ENCODE assay signal across 27 cellular contexts in the genomic region with DNA sequence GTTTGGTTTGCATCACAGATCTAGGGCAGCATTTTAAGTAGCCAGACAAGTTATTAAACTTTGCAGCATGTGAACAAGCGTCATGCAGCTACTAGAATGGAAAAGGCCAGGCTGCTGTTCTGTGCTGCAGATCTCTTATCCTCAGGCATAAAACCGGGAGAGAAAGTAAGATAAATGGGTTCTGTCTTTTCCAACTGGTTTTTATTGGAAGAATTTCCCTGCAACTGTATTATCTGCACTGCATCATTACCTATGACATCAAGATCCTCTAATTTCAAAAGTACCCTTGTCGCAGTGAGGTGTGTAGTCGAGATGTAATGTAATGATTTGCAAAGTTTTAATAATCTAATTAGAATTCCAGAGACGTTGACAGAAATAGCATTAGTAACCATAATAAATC.
"Had no signal": no experiment of that assay in that cellular context is flagged by ENCODE, and none has a peak within 500 bp of the region (broad histone marks: within the 10 kb centered on the region; RNA-seq: fewer than 3 reads in every experiment).

No MANE protein-coding gene starts in this region.

- H3K4me3 Mint-ChIP-seq: mesothelial cell of epicardium; naive B cell; natural killer cell; stimulated activated memory B cell treated with anti-CD40 and anti-IgM and Interleukin-4, amounts not matched to agents 10 μg/mL and 1 μg/mL and 100 μg/mL, for 72 hours; stimulated activated naive CD8-positive, alpha-beta T cell treated with anti-CD3 and anti-CD28 coated beads, Interleukin-15, amount 100 ng/mL, for 72 hours; type B pancreatic cell had no signal

- H3K36me3 ChIP-seq: left lung, pancreas, prostate gland, right lobe of liver, tibial nerve, uterus had no signal

- H3K36me3 Mint-ChIP-seq: naive B cell; natural killer cell; stimulated activated memory B cell treated with anti-CD40 and anti-IgM and Interleukin-4, amounts not matched to agents 10 μg/mL and 1 μg/mL and 100 μg/mL, for 72 hours had no signal

- H3K4me1 Mint-ChIP-seq: naive B cell; natural killer cell; stimulated activated memory B cell treated with anti-CD40 and anti-IgM and Interleukin-4, amounts not matched to agents 10 μg/mL and 1 μg/mL and 100 μg/mL, for 72 hours; stimulated activated naive CD8-positive, alpha-beta T cell treated with anti-CD3 and anti-CD28 coated beads, Interleukin-15, amount 100 ng/mL, for 72 hours had no signal

- ATAC-seq: natural killer cell; pancreas; right lobe of liver; stimulated activated memory B cell treated with anti-CD40 and anti-IgM and Interleukin-4, amounts not matched to agents 10 μg/mL and 1 μg/mL and 100 μg/mL, for 72 hours; stimulated activated naive CD8-positive, alpha-beta T cell treated with anti-CD3 and anti-CD28 coated beads, Interleukin-15, amount 100 ng/mL, for 72 hours had no signal

- H3K27me3 ChIP-seq: left lung, pancreas, right lobe of liver, tibial nerve, uterus had no signal

- H3K27ac Mint-ChIP-seq: mesothelial cell of epicardium; naive B cell; natural killer cell; stimulated activated memory B cell treated with anti-CD40 and anti-IgM and Interleukin-4, amounts not matched to agents 10 μg/mL and 1 μg/mL and 100 μg/mL, for 72 hours; stimulated activated naive CD8-positive, alpha-beta T cell treated with anti-CD3 and anti-CD28 coated beads, Interleukin-15, amount 100 ng/mL, for 72 hours; type B pancreatic cell had no signal

- H3K27me3 Mint-ChIP-seq: type B pancreatic cell had no signal

- H3K4me2 ChIP-seq: smooth muscle cell had no signal

- H3K9me3 ChIP-seq: left lung, pancreas, prostate gland, right lobe of liver, tibial nerve, uterus had no signal

- H3K27ac ChIP-seq: pancreas, prostate gland, right lobe of liver had no signal

- DNase-seq: hippocampal formation; kidney glomerular epithelial cell; left cardiac atrium; left lung; mesendoderm; naive B cell; natural killer cell; nucleus accumbens; pancreas; posterior cingulate gyrus; right lobe of liver; stimulated activated CD4-positive, alpha-beta T cell treated with anti-CD3 and anti-CD28 coated beads, Interleukin-1b, Interleukin-23, amount 100 ng/mL, for 48 hours; stimulated activated CD4-positive, alpha-beta T cell treated with anti-CD3 and anti-CD28 coated beads, Interleukin-2, amount 100 ng/mL, for 48 hours; stimulated activated CD4-positive, alpha-beta T cell treated with anti-CD3 and anti-CD28 coated beads, Interleukin-4, amount 100 ng/mL, for 4 hours; stimulated activated CD8-positive, alpha-beta memory T cell treated with anti-CD3 and anti-CD28 coated beads, Interleukin-4, amount 100 ng/mL, for 48 hours; stimulated activated naive CD4-positive, alpha-beta T cell treated with Interleukin-2 at 50 U/mL for 16 hours; stimulated activated naive CD8-positive, alpha-beta T cell treated with anti-CD3 and anti-CD28 coated beads, Interleukin-15, amount 100 ng/mL, for 72 hours; substantia nigra; uterus had no signal

- H3K4me1 ChIP-seq: pancreas, prostate gland, right lobe of liver, uterus had no signal

- H3K4me3 ChIP-seq: left lung, lung, pancreas, prostate gland, right lobe of liver, smooth muscle cell, tibial nerve, uterus had no signal

- FAIRE-seq: keratinocyte, pancreas had no signal
